17 cellular contexts compared by ENCODE assay signal in genomic region chr1:236002572-236002971, GRCh38.
DNase-seq lines count a peak whose midpoint lies in the region; ATAC-seq and TF ChIP-seq lines count a peak whose summit lies in the region.
"Had no signal": no experiment of that assay in that cellular context is flagged by ENCODE, and none has a peak within 500 bp of the region (broad histone marks: within the 10 kb centered on the region; RNA-seq: fewer than 3 reads in every experiment).

No MANE protein-coding gene starts in this region.

- intact Hi-C loops in left ventricle myocardium superior (cut with micrococcal nuclease): no loop called here
- intact Hi-C loops in vagina (cut with DNase I): no loop called here

- H3K9me3 Mint-ChIP-seq in central memory CD8-positive, alpha-beta T cell: no peaks in the 10 kb centered on the region
- H3K9me3 Mint-ChIP-seq in nephron progenitor cell: no peaks in the 10 kb centered on the region
- H3K9me3 Mint-ChIP-seq: CD8-positive, alpha-beta T cell; H9 had no signal

- H3K4me3 Mint-ChIP-seq in central memory CD8-positive, alpha-beta T cell: no peak overlapping the region
- H3K4me3 Mint-ChIP-seq in nephron progenitor cell: no peak overlapping the region
- H3K4me3 Mint-ChIP-seq: B cell; CD8-positive, alpha-beta T cell; H9 had no signal

- H3K9me3 ChIP-seq in right atrium auricular region (no peaks in the 10 kb centered on the region), vagina (no peaks in the 10 kb centered on the region)

- H3K27ac ChIP-seq in right atrium auricular region: peak overlapping the region; percentile 42 to 54
- H3K27ac ChIP-seq in vagina: peak overlapping the region; percentile 65

- no peak for ATAC-seq in left ventricle myocardium superior
- ATAC-seq in central memory CD8-positive, alpha-beta T cell (replicated peaks; ENCODE audit: extremely low read depth, poor library complexity, severe bottlenecking): no peak
- no peak for ATAC-seq in HG02970 (IDR thresholded peaks at IDR 0.05; ENCODE audit: low FRiP score, unreplicated experiment)
- ATAC-seq: CD8-positive, alpha-beta T cell had no signal

- no peak for TF ChIP-seq POLR2A in vagina (IDR thresholded peaks at IDR 0.05)

- peaks cover 0 to 20% of the 10 kb centered on the region in 2 donors for H3K4me1 ChIP-seq in right atrium auricular region
- H3K4me1 ChIP-seq in vagina: peaks cover 22% of the 10 kb centered on the region

- peak overlapping the region; percentile 94 for H3K27ac Mint-ChIP-seq in central memory CD8-positive, alpha-beta T cell (ENCODE audit: low read depth)
- H3K27ac Mint-ChIP-seq in nephron progenitor cell: peak overlapping the region; percentile 94
- H3K27ac Mint-ChIP-seq: B cell; CD8-positive, alpha-beta T cell had no signal

- peaks cover 38% of the 10 kb centered on the region for H3K4me1 Mint-ChIP-seq in central memory CD8-positive, alpha-beta T cell
- H3K4me1 Mint-ChIP-seq in nephron progenitor cell: peaks cover 23% of the 10 kb centered on the region

- DNase-seq in right atrium auricular region (ENCODE audit: low spot score) (no peak), left ventricle myocardium superior (no peak), nephron progenitor cell (no peak), vagina (ENCODE audit: extremely low spot score in 2 of 2) (no peak), COLO668 (lab: John Stamatoyannopoulos, UW; ENCODE audit: unreplicated experiment) (no peak), RKO (ENCODE audit: low spot score) (no peak)
- no peak for DNase-seq in central memory CD8-positive, alpha-beta T cell (ENCODE audit: low spot score in 2 of 2)
- DNase-seq: ACHN; CD8-positive, alpha-beta T cell; EL; H9; MM.1S; NCI-H1105; NCI-H1930; RPMI8226 had no signal

- TF ChIP-seq CTCF in right atrium auricular region (IDR thresholded peaks at IDR 0.05) (no peak), nephron progenitor cell (IDR thresholded peaks at IDR 0.05) (no peak), vagina (IDR thresholded peaks at IDR 0.05) (no peak)

- H3K27me3 ChIP-seq in right atrium auricular region (no peaks in the 10 kb centered on the region), vagina (no peaks in the 10 kb centered on the region)

- H3K27me3 Mint-ChIP-seq in central memory CD8-positive, alpha-beta T cell: no peaks in the 10 kb centered on the region
- H3K27me3 Mint-ChIP-seq in nephron progenitor cell (ENCODE audit: low read depth, poor library complexity): peaks cover 2% of the 10 kb centered on the region

- H3K36me3 ChIP-seq in right atrium auricular region (peaks cover 66% of the 10 kb centered on the region), vagina (peaks cover 0 to 8% of the 10 kb centered on the region in 2 donors)

- H3K4me3 ChIP-seq in right atrium auricular region (no peak overlapping the region), vagina (no peak overlapping the region)

- peaks cover 12% of the 10 kb centered on the region for H3K36me3 Mint-ChIP-seq in central memory CD8-positive, alpha-beta T cell (ENCODE audit: insufficient read depth)
- H3K36me3 Mint-ChIP-seq in nephron progenitor cell (ENCODE audit: low read depth): peaks cover 55% of the 10 kb centered on the region
- H3K36me3 Mint-ChIP-seq: CD8-positive, alpha-beta T cell had no signal
